Comparison of ENCODE assay signal across 9 cellular contexts in the genomic region with DNA sequence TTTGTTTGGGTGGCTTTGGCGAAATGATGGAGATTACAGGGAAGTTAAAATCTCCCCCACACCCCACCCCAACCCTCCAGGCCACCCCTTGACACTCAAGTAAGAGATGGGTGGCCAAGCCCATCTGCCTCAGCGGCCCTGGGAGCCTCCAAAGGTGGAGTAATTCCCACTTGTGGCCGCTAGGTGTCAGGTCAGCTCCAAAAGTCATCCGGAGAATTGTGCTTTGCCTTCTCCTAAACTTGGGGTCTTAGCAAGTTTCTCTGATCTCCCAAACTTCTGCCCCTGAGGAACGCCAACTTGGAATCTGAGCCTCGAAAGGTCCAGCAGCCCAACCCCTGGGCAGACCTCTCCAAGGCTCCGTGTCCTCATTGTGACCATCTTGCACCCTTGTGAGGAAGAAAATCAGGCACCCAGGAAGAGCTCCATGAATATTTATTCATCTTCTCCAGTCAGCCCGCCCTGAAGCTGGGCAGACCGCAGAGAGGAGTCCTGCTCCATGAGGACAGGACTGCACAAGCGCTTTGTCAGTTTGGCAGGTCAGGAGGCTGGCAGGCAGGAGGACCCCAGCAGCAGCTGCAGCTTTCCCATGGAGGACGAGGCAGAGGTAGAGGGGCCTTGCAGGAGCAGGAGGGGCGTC. TPM values are rescaled to one million over a fixed set of nuclear protein-coding genes. Genes with fewer than 3 reads are reported as not detected.
A peak's percentile ranks its signal among the peaks of the same experiment; 100 is the strongest.
DNase-seq lines count a peak whose midpoint lies in the region; ATAC-seq, FAIRE-seq and TF ChIP-seq lines count a peak whose summit lies in the region.
"Had no signal": no experiment of that assay in that cellular context is flagged by ENCODE, and none has a peak within 500 bp of the region (broad histone marks: within the 10 kb centered on the region; RNA-seq: fewer than 3 reads in every experiment).

No MANE protein-coding gene starts in this region.

- ATAC-seq in heart right ventricle (peak; percentile 27 to 61 (median 46)), sciatic nerve (peak; percentile 57), GM18873 (IDR thresholded peaks at IDR 0.05; ENCODE audit: low FRiP score, unreplicated experiment) (no peak), HG03354 (IDR thresholded peaks at IDR 0.05; ENCODE audit: poor library complexity, severe bottlenecking, unreplicated experiment) (no peak)

- DNase-seq in D721Med (ENCODE audit: insufficient read length, low spot score): peak; percentile 53
- peak; percentile 49 for DNase-seq in HT-29 (ENCODE audit: low spot score)
- DNase-seq in SJCRH30: peak; percentile 51 to 79
- peak; percentile 69 for DNase-seq in activated naive CD4-positive, alpha-beta T cell treated with anti-CD3 and anti-CD28 coated beads, Interleukin-2, amount 50 U/mL, for 16 hours
- peak; percentile 42 to 57 for DNase-seq in heart right ventricle
- DNase-seq in sciatic nerve (ENCODE audit: low spot score): peak; percentile 80

- H3K4me3 ChIP-seq in SJCRH30: no peak overlapping the region
- no peak overlapping the region for H3K4me3 ChIP-seq in heart right ventricle

- H3K27me3 ChIP-seq in SJCRH30: no peaks in the 10 kb centered on the region
- no peaks in the 10 kb centered on the region for H3K27me3 ChIP-seq in heart right ventricle

- H3K36me3 ChIP-seq in SJCRH30: no peaks in the 10 kb centered on the region
- H3K36me3 ChIP-seq in heart right ventricle: no peaks in the 10 kb centered on the region

- TF ChIP-seq CTCF in D721Med (IDR thresholded peaks at IDR 0.05; ENCODE audit: insufficient read depth, missing control alignments) (peak; percentile 80), heart right ventricle (IDR thresholded peaks at IDR 0.05) (peak; percentile 79 to 91 (median 87))

- WGBS in heart right ventricle, 2 donors: 27 to 28% methylated on average over 12 of the region's 12 CpGs

- FAIRE-seq in D721Med (lab: Jason Lieb, UNC): no peak

- peaks cover 12% of the 10 kb centered on the region for H3K4me1 ChIP-seq in SJCRH30
- H3K4me1 ChIP-seq in heart right ventricle: peaks cover 2 to 9% (median 7%) of the 10 kb centered on the region in 9 donors

- H3K27ac ChIP-seq in SJCRH30 (no peak overlapping the region), heart right ventricle (no peak overlapping the region)

- intact Hi-C loops in heart right ventricle (cut with DNase I): loop anchor here in 6 of 10 donors (2.0 to 10.0 kb wide), 5 partner anchors 158 to 444 kb away; no protein-coding TSS in a partner anchor
- intact Hi-C loops in sciatic nerve (cut with DNase I): loop anchor here (10.0 kb wide), 1 partner anchor 442 kb away; no protein-coding TSS in a partner anchor

- H3K9me3 ChIP-seq in SJCRH30 (replicated peaks) (peaks cover 4% of the 10 kb centered on the region; the same call in 1 of the 2 replicates), heart right ventricle (peaks cover 0 to 7% (median 0%) of the 10 kb centered on the region in 11 donors)

RNA-seq across cellular contexts. Expression of gene LRRC74A, which starts 46.7 kb away (rescaled TPM):
- not detected in 2 replicates for total RNA-seq in HT-29 (2014; rRNA removed; shearing (Covaris generic))
- total RNA-seq in SJCRH30 (2014; rRNA removed; shearing (Covaris generic)): not detected in 2 replicates
- total RNA-seq in heart right ventricle (not detected), sciatic nerve (not detected)
- not detected for polyA plus RNA-seq in heart right ventricle
- total RNA-seq: T-helper 2 cell treated with Interferon-gamma antibody and Interleukin-4, amounts not matched to agents 100 ng/mL and 5 ng/mL, for 36 hours had no signal

Comparison
In these comparisons a context has a peak if more than half of its experiments do, and no peak if none do; other contexts are left out.
1. ATAC-seq: peak in heart right ventricle (8 of 8) and sciatic nerve (single experiment); none in GM18873 (single experiment) and HG03354 (single experiment).
2. Peak in every context shown above with its lines, with median percentiles within 50 percentile points of each other: DNase-seq.